Comparison of ENCODE assay signal across 8 cellular contexts in genomic region chr1:29245876-29246275, GRCh38. TPM values are rescaled to one million over a fixed set of nuclear protein-coding genes. Genes with fewer than 3 reads are reported as not detected.
A peak's percentile ranks its signal among the peaks of the same experiment; 100 is the strongest.
DNase-seq lines count a peak whose midpoint lies in the region; ATAC-seq, FAIRE-seq and TF ChIP-seq lines count a peak whose summit lies in the region.

No MANE protein-coding gene starts in this region.

- 61 to 90% (median 68%) methylated on average over 4 to 5 of the region's 5 CpGs for WGBS in heart left ventricle, 4 donors
- 62 to 65% methylated on average over 5 of the region's 5 CpGs for WGBS in tibial nerve, 2 donors

- no peaks in the 10 kb centered on the region for H3K36me3 ChIP-seq in cardiac muscle cell
- no peaks in the 10 kb centered on the region for H3K36me3 ChIP-seq in RWPE2 (ENCODE audit: low read depth)
- no peaks in the 10 kb centered on the region for H3K36me3 ChIP-seq in heart left ventricle
- H3K36me3 ChIP-seq in tibial nerve = no peaks in the 10 kb centered on the region

- no peak for TF ChIP-seq EP300 in tibial nerve (IDR thresholded peaks at IDR 0.05)

- peak; percentile 74 for FAIRE-seq in urothelium cell line (lab: Jason Lieb, UNC)

- H3K27me3 ChIP-seq in cardiac muscle cell = no peaks in the 10 kb centered on the region
- no peaks in the 10 kb centered on the region for H3K27me3 ChIP-seq in RWPE2 (ENCODE audit: insufficient read depth, poor library complexity, severe bottlenecking)
- peaks cover 0 to 4% (median 0%) of the 10 kb centered on the region in 9 donors for H3K27me3 ChIP-seq in heart left ventricle
- no peaks in the 10 kb centered on the region for H3K27me3 ChIP-seq in tibial nerve

- no peak for TF ChIP-seq POLR2A in heart left ventricle (IDR thresholded peaks at IDR 0.05)
- no peak for TF ChIP-seq POLR2A in erythroblast (IDR thresholded peaks at IDR 0.05; ENCODE audit: low read length)
- TF ChIP-seq POLR2A in tibial nerve (IDR thresholded peaks at IDR 0.05) = no peak

- TF ChIP-seq CTCF in cardiac muscle cell (IDR thresholded peaks at IDR 0.05; ENCODE audit: low read depth, low read length) (peak; percentile 41), RWPE2 (IDR thresholded peaks at IDR 0.05; ENCODE audit: poor library complexity, severe bottlenecking) (peak; percentile 78), heart left ventricle (IDR thresholded peaks at IDR 0.05) (peak in 7 of 12 donors; percentile 23 to 49 (median 33)), tibial nerve (IDR thresholded peaks at IDR 0.05) (peak in 2 of 5 experiments; percentile 32 to 33)

- no peak for ATAC-seq in Right ventricle myocardium inferior
- peak; percentile 52 for ATAC-seq in RWPE2 (ENCODE audit: low read depth)
- ATAC-seq in heart left ventricle = peak in 3 of 4 donors; percentile 47 to 63 (median 60)
- ATAC-seq in HG02610 (IDR thresholded peaks at IDR 0.05; ENCODE audit: unreplicated experiment) = no peak

- H3K9me3 ChIP-seq in cardiac muscle cell (ENCODE audit: low read depth) (no peaks in the 10 kb centered on the region), RWPE2 (ENCODE audit: severe bottlenecking) (no peaks in the 10 kb centered on the region), heart left ventricle (no peaks in the 10 kb centered on the region), tibial nerve (no peaks in the 10 kb centered on the region)

- DNase-seq in cardiac muscle cell (ENCODE audit: low read depth in 1 of 2, low spot score in 1 of 2) = peak in 1 of 2 donors; percentile 71
- DNase-seq in Right ventricle myocardium inferior (ENCODE audit: missing footprints) = no peak
- no peak for DNase-seq in RWPE2 (ENCODE audit: low spot score)
- DNase-seq in heart left ventricle = no peak
- no peak for DNase-seq in urothelium cell line (ENCODE audit: low spot score)
- no peak for DNase-seq in erythroblast (lab: John Stamatoyannopoulos, UW)
- no peak for DNase-seq in tibial nerve (ENCODE audit: low spot score in 2 of 2)

- H3K4me3 ChIP-seq in cardiac muscle cell (no peak overlapping the region), RWPE2 (ENCODE audit: severe bottlenecking) (no peak overlapping the region), heart left ventricle (no peak overlapping the region), tibial nerve (no peak overlapping the region)

- H3K4me1 ChIP-seq in cardiac muscle cell (ENCODE audit: low read depth) (peaks cover 11% of the 10 kb centered on the region), RWPE2 (ENCODE audit: insufficient read depth, poor library complexity, severe bottlenecking) (peaks cover 33% of the 10 kb centered on the region), heart left ventricle (no peaks in the 10 kb centered on the region), tibial nerve (no peaks in the 10 kb centered on the region)

- H3K27ac ChIP-seq in cardiac muscle cell (no peak overlapping the region), RWPE2 (ENCODE audit: poor library complexity, severe bottlenecking) (no peak overlapping the region), heart left ventricle (no peak overlapping the region), tibial nerve (no peak overlapping the region)

- intact Hi-C loops in Right ventricle myocardium inferior (cut with DNase I) = no loop called here
- intact Hi-C loops in heart left ventricle (cut with DNase I) = loop anchor here in 5 of 10 donors (5.0 to 10.0 kb wide), 6 partner anchors 89 to 459 kb away; no protein-coding TSS in a partner anchor

RNA-seq across cellular contexts. Expression of gene PTPRU, which starts 9.6 kb away (rescaled TPM):
- total RNA-seq in cardiac muscle cell (64.8 and 89.7 TPM in 2 replicates), Right ventricle myocardium inferior (23.5 TPM), heart left ventricle (10 to 100 TPM in 6 of 9 donors, 1 to 10 TPM in 3; 7.1 to 59.9 (median 16.2) TPM), tibial nerve (10 to 100 TPM; 52.1 to 75.6 (median 63.7) TPM)
- polyA plus RNA-seq in cardiac muscle cell (23.2 and 37.4 TPM in 2 replicates), heart left ventricle (10 to 100 TPM; 13.8 to 25.9 TPM)

RNA-seq across cellular contexts. Expression of gene MECR, which starts 15.1 kb away (rescaled TPM):
- total RNA-seq in cardiac muscle cell = 24.8 and 41.4 TPM in 2 replicates
- 60.0 and 62.8 TPM in 2 replicates for polyA plus RNA-seq in cardiac muscle cell
- total RNA-seq in Right ventricle myocardium inferior = 35.4 TPM
- total RNA-seq in heart left ventricle = 10 to 100 TPM; 19.6 to 37.4 (median 33.1) TPM
- polyA plus RNA-seq in heart left ventricle = 10 to 100 TPM; 24.2 to 34.4 TPM
- 10 to 100 TPM; 18.8 to 34.2 (median 22.9) TPM for total RNA-seq in tibial nerve

Comparison
In these comparisons a context has a peak if more than half of its experiments do, and no peak if none do; other contexts are left out.
1. ATAC-seq: peak in RWPE2 (single experiment) and heart left ventricle (3 of 4); none in Right ventricle myocardium inferior (single experiment) and HG02610 (single experiment).